ENCODE assay signal across 25 cellular contexts in genomic region chr11:126161146-126161458, GRCh38.
"Had no signal": no experiment of that assay in that cellular context is flagged by ENCODE, and none has a peak within 500 bp of the region (broad histone marks: within the 10 kb centered on the region; RNA-seq: fewer than 3 reads in every experiment).

No MANE protein-coding gene starts in this region.

- H3K4me3 Mint-ChIP-seq: activated CD8-positive, alpha-beta T cell treated with anti-CD3 and anti-CD28 coated beads for 36 hours; activated naive CD4-positive, alpha-beta T cell treated with anti-CD3 and anti-CD28 coated beads, Interleukin-2, amount 10 ng/mL, durations not matched to agents 7 days and 5 days; activated naive CD8-positive, alpha-beta T cell treated with anti-CD3 and anti-CD28 coated beads for 36 hours; activated T-cell treated with anti-CD3 and anti-CD28 coated beads, Interleukin-2, amount 50 U/mL, for 72 hours; T-helper 17 cell had no signal

- DNase-seq: activated CD4-positive, alpha-beta T cell treated with anti-CD3 and anti-CD28 coated beads for 4 hours; activated CD4-positive, CD25-positive, alpha-beta regulatory T cell; activated CD8-positive, alpha-beta memory T cell treated with anti-CD3 and anti-CD28 coated beads, Interleukin-2, amount 50 U/mL, for 4 hours; activated CD8-positive, alpha-beta T cell treated with anti-CD3 and anti-CD28 coated beads for 36 hours; activated gamma-delta T cell treated with Interleukin-2 at 50 U/mL for 16 hours; activated naive CD4-positive, alpha-beta T cell treated with anti-CD3 and anti-CD28 coated beads, Interleukin-2, amount 10 ng/mL, durations not matched to agents 7 days and 5 days; activated naive CD8-positive, alpha-beta T cell treated with anti-CD3 and anti-CD28 coated beads for 36 hours; activated T-cell treated with anti-CD3 and anti-CD28 coated beads, Interleukin-2, amount 50 U/mL, for 72 hours; caudate nucleus; MV-4-11; NCI-H1092 treated with DMSO at 0.1 percent for 48 hours; NCI-H1417 treated with DMSO at 0.1 percent for 48 hours; NCI-H1694; NCI-H2081; NCI-H446; NCI-H524; Peyer's patch; Right ventricle myocardium superior; T-helper 17 cell; T-helper 9 cell had no signal

- H3K9ac ChIP-seq: KMS-11 had no signal

- H3K4me2 ChIP-seq: KMS-11 had no signal

- H3K27me3 ChIP-seq: breast epithelium, Peyer's patch, SJSA1 had no signal

- H3K9me3 ChIP-seq: breast epithelium, Peyer's patch, SJSA1 had no signal

- H3K36me3 Mint-ChIP-seq: activated naive CD4-positive, alpha-beta T cell treated with anti-CD3 and anti-CD28 coated beads, Interleukin-2, amount 10 ng/mL, durations not matched to agents 7 days and 5 days; activated naive CD8-positive, alpha-beta T cell treated with anti-CD3 and anti-CD28 coated beads for 36 hours had no signal

- H3K4me1 Mint-ChIP-seq: activated naive CD8-positive, alpha-beta T cell treated with anti-CD3 and anti-CD28 coated beads for 36 hours; T-helper 17 cell had no signal

- H3K4me1 ChIP-seq: breast epithelium, SJSA1 had no signal

- H3K27ac Mint-ChIP-seq: activated CD8-positive, alpha-beta T cell treated with anti-CD3 and anti-CD28 coated beads for 36 hours; activated naive CD4-positive, alpha-beta T cell treated with anti-CD3 and anti-CD28 coated beads, Interleukin-2, amount 10 ng/mL, durations not matched to agents 7 days and 5 days; activated naive CD8-positive, alpha-beta T cell treated with anti-CD3 and anti-CD28 coated beads for 36 hours; activated T-cell treated with anti-CD3 and anti-CD28 coated beads, Interleukin-2, amount 50 U/mL, for 72 hours; activated T-helper 2 cell treated with anti-CD3 and anti-CD28 coated beads, Interferon-gamma antibody, Interleukin-2, Interleukin-4, amounts not matched to agents 10 μg/mL and 5 μg/mL and 100 μg/mL, durations not matched to agents 14 hours and 24 hours and 36 hours; T-helper 17 cell had no signal

- H3K9me3 Mint-ChIP-seq: activated CD8-positive, alpha-beta T cell treated with anti-CD3 and anti-CD28 coated beads for 36 hours; activated naive CD4-positive, alpha-beta T cell treated with anti-CD3 and anti-CD28 coated beads, Interleukin-2, amount 10 ng/mL, durations not matched to agents 7 days and 5 days; activated naive CD8-positive, alpha-beta T cell treated with anti-CD3 and anti-CD28 coated beads for 36 hours; activated T-cell treated with anti-CD3 and anti-CD28 coated beads, Interleukin-2, amount 50 U/mL, for 72 hours; activated T-helper 2 cell treated with anti-CD3 and anti-CD28 coated beads, Interferon-gamma antibody, Interleukin-2, Interleukin-4, amounts not matched to agents 10 μg/mL and 5 μg/mL and 100 μg/mL, durations not matched to agents 14 hours and 24 hours and 36 hours had no signal

- H3K36me3 ChIP-seq: breast epithelium, Peyer's patch, SJSA1 had no signal

- ATAC-seq: activated CD8-positive, alpha-beta T cell treated with anti-CD3 and anti-CD28 coated beads for 36 hours; activated T-cell treated with anti-CD3 and anti-CD28 coated beads, Interleukin-2, amount 50 U/mL, for 72 hours; T-helper 17 cell had no signal

- H3K27me3 Mint-ChIP-seq: activated CD8-positive, alpha-beta T cell treated with anti-CD3 and anti-CD28 coated beads for 36 hours; activated naive CD8-positive, alpha-beta T cell treated with anti-CD3 and anti-CD28 coated beads for 36 hours had no signal

- H3K27ac ChIP-seq: KMS-11, Peyer's patch, RWPE1, SJSA1 had no signal

- H3K4me3 ChIP-seq: breast epithelium, Peyer's patch, SJSA1 had no signal
